In genomic region chrX:102339312-102340298, GRCh38 we compare ENCODE assay signal across 12 cellular contexts.
DNase-seq lines count a peak whose midpoint lies in the region; ATAC-seq and TF ChIP-seq lines count a peak whose summit lies in the region.
"Had no signal": no experiment of that assay in that cellular context is flagged by ENCODE, and none has a peak within 500 bp of the region (broad histone marks: within the 10 kb centered on the region; RNA-seq: fewer than 3 reads in every experiment).

No MANE protein-coding gene starts in this region.

- no peak overlapping the region for H3K27ac ChIP-seq in smooth muscle cell (ENCODE audit: low read depth)
- H3K27ac ChIP-seq: neural progenitor cell had no signal

- no peaks in the 10 kb centered on the region for H4K20me1 ChIP-seq in smooth muscle cell (ENCODE audit: low read depth)

- H3K9me3 Mint-ChIP-seq in stimulated activated naive CD8-positive, alpha-beta T cell treated with anti-CD3 and anti-CD28 coated beads, Interleukin-15, amount 100 ng/mL, for 72 hours: no peaks in the 10 kb centered on the region
- no peaks in the 10 kb centered on the region for H3K9me3 Mint-ChIP-seq in immature natural killer cell

- no peaks in the 10 kb centered on the region for H3K79me2 ChIP-seq in smooth muscle cell (ENCODE audit: low read depth)

- no peak overlapping the region for H2AFZ ChIP-seq in smooth muscle cell (ENCODE audit: low read depth)
- H2AFZ ChIP-seq: neural progenitor cell had no signal

- H3K9ac ChIP-seq in smooth muscle cell (ENCODE audit: low read depth): no peak overlapping the region
- H3K9ac ChIP-seq: neural progenitor cell had no signal

- no peak overlapping the region for H3K27ac Mint-ChIP-seq in stimulated activated naive CD8-positive, alpha-beta T cell treated with anti-CD3 and anti-CD28 coated beads, Interleukin-15, amount 100 ng/mL, for 72 hours
- no peak overlapping the region for H3K27ac Mint-ChIP-seq in immature natural killer cell
- H3K27ac Mint-ChIP-seq: neural progenitor cell had no signal

- 79% methylated on average over 19 of the region's 19 CpGs for WGBS in smooth muscle cell (ENCODE audit: low lambda C conversion rate)

- DNase-seq in stimulated activated naive CD8-positive, alpha-beta T cell treated with anti-CD3 and anti-CD28 coated beads, Interleukin-15, amount 100 ng/mL, for 72 hours: no peak
- DNase-seq in stimulated activated naive CD8-positive, alpha-beta T cell treated with anti-CD3 and anti-CD28 coated beads, Interleukin-15, Interleukin-2, amounts not matched to agents 100 U/mL and 50 U/mL, for 24 hours: no peak
- DNase-seq in NAMALWA (ENCODE audit: low spot score) (peak; percentile 8), immature natural killer cell (peak; percentile 30 to 37 (median 34)), smooth muscle cell (lab: John Stamatoyannopoulos, UW; ENCODE audit: unreplicated experiment) (no peak)
- DNase-seq: Caco-2, erythroblast had no signal

- H3K27me3 ChIP-seq in smooth muscle cell (ENCODE audit: low read depth): no peaks in the 10 kb centered on the region
- H3K27me3 ChIP-seq: neural progenitor cell had no signal

- no peaks in the 10 kb centered on the region for H3K4me1 ChIP-seq in smooth muscle cell (ENCODE audit: low read depth)
- H3K4me1 ChIP-seq: Caco-2, neural progenitor cell had no signal

- no peak overlapping the region for H3K4me3 ChIP-seq in smooth muscle cell
- H3K4me3 ChIP-seq: K562, neural progenitor cell had no signal

- ATAC-seq in stimulated activated naive CD8-positive, alpha-beta T cell treated with anti-CD3 and anti-CD28 coated beads, Interleukin-15, amount 100 ng/mL, for 72 hours: peak; percentile 53
- no peak for ATAC-seq in stimulated activated naive CD8-positive, alpha-beta T cell treated with anti-CD3 and anti-CD28 coated beads, Interleukin-15, Interleukin-2, amounts not matched to agents 100 U/mL and 50 U/mL, for 24 hours
- no peak for ATAC-seq in HG03354 (IDR thresholded peaks at IDR 0.05; ENCODE audit: poor library complexity, severe bottlenecking, unreplicated experiment)
- no peak for ATAC-seq in HG03025 (IDR thresholded peaks at IDR 0.05; ENCODE audit: low FRiP score, unreplicated experiment)
- no peak for ATAC-seq in GM18867 (IDR thresholded peaks at IDR 0.05; ENCODE audit: unreplicated experiment)
- ATAC-seq: K562 had no signal

- H3K4me3 Mint-ChIP-seq in stimulated activated naive CD8-positive, alpha-beta T cell treated with anti-CD3 and anti-CD28 coated beads, Interleukin-15, amount 100 ng/mL, for 72 hours: no peak overlapping the region
- peak overlapping the region in 1 of 5 donors; percentile 38 for H3K4me3 Mint-ChIP-seq in immature natural killer cell
- H3K4me3 Mint-ChIP-seq: neural progenitor cell had no signal

- no peaks in the 10 kb centered on the region for H3K9me3 ChIP-seq in smooth muscle cell (replicated peaks; ENCODE audit: low read depth)
- H3K9me3 ChIP-seq: Caco-2 had no signal

- no peaks in the 10 kb centered on the region for H3K4me1 Mint-ChIP-seq in stimulated activated naive CD8-positive, alpha-beta T cell treated with anti-CD3 and anti-CD28 coated beads, Interleukin-15, amount 100 ng/mL, for 72 hours
- no peaks in the 10 kb centered on the region for H3K4me1 Mint-ChIP-seq in immature natural killer cell
- H3K4me1 Mint-ChIP-seq: neural progenitor cell had no signal

- H3K27me3 Mint-ChIP-seq in stimulated activated naive CD8-positive, alpha-beta T cell treated with anti-CD3 and anti-CD28 coated beads, Interleukin-15, amount 100 ng/mL, for 72 hours: no peaks in the 10 kb centered on the region
- H3K27me3 Mint-ChIP-seq in immature natural killer cell (ENCODE audit: low read depth in 3 of 3): no peaks in the 10 kb centered on the region

- H3F3A ChIP-seq in smooth muscle cell (ENCODE audit: low read depth): no peaks in the 10 kb centered on the region

- H3K36me3 ChIP-seq in smooth muscle cell (ENCODE audit: low read depth): no peaks in the 10 kb centered on the region
- H3K36me3 ChIP-seq: neural progenitor cell had no signal

- H3K36me3 Mint-ChIP-seq in immature natural killer cell: no peaks in the 10 kb centered on the region
- H3K36me3 Mint-ChIP-seq: neural progenitor cell had no signal

- no peak overlapping the region for H3K4me2 ChIP-seq in smooth muscle cell
- H3K4me2 ChIP-seq: neural progenitor cell had no signal

- no peak for TF ChIP-seq CTCF in smooth muscle cell (IDR thresholded peaks at IDR 0.05; ENCODE audit: borderline replicate concordance, insufficient read depth, poor library complexity, severe bottlenecking)

Comparison
In these comparisons a context has a peak if more than half of its experiments do, and no peak if none do; other contexts are left out.
1. DNase-seq: peak in NAMALWA (single experiment) and immature natural killer cell (3 of 3); none in stimulated activated naive CD8-positive, alpha-beta T cell treated with anti-CD3 and anti-CD28 coated beads, Interleukin-15, amount 100 ng/mL, for 72 hours (0 of 2), stimulated activated naive CD8-positive, alpha-beta T cell treated with anti-CD3 and anti-CD28 coated beads, Interleukin-15, Interleukin-2, amounts not matched to agents 100 U/mL and 50 U/mL, for 24 hours (single experiment) and smooth muscle cell (single experiment).